ENCODE assay signal across 9 cellular contexts in the genomic region with DNA sequence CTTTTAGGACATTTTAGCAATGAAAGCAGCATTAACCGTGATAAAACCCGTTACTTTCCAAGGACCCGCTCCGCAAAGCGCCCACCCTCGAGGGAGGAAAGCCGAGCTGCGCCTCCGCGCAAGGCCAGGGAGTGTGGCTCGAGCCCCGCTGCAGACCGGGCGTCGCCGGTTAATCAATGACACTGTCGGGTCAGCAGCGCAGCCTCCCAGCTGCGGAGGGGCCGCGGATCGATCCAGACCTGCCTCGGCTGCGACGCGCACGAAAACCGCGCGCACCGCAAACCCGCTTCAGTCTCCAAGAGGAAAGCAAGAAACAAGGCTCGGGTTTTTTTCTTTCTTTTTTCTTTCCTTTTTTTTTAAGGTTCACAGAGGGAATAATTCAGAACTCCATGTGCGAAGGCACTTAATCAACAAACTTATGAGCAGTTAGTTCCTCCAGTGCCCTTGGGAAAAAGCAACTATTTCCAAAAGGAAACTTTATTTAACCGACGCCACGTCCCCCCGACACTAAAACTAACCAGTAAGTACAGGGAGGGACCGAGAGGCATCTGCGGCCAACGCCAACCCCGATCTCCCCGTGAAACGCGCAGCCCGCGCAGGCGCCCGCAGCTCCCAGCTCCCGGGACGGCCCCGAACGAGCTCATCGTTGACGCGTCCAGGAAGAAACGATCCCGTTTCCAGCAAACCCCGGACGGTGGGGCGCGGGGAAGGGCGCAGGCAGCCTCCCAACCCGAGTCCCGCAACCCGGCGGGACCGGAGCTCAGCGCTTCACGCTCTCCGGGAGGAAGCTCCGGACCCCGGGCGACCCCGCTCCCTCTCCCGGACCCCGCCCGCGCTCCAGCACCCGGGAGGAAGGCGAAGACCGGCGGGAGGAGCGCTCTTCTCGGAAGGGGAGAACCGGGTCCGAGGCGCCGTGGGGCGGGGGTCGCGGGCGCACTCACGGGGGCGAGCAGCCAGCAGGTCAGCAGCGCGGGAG. TPM values are rescaled to one million over a fixed set of nuclear protein-coding genes. Genes with fewer than 3 reads are reported as not detected.
DNase-seq lines count a peak whose midpoint lies in the region; ATAC-seq and TF ChIP-seq lines count a peak whose summit lies in the region.
"Had no signal": no experiment of that assay in that cellular context is flagged by ENCODE, and none has a peak within 500 bp of the region (broad histone marks: within the 10 kb centered on the region; RNA-seq: fewer than 3 reads in every experiment).

No MANE protein-coding gene starts in this region.

- CTCF ChIA-PET in activated CD4-positive, alpha-beta T cell treated with anti-CD3 and anti-CD28 coated beads for 36 hours (lab: Charles Lee): interaction anchor here (0.8 to 2.0 kb wide), 3 partner anchors 53 to 530 kb away, joined by 3 to 7 read pairs (median 3); no protein-coding TSS in a partner anchor

- H3K4me1 ChIP-seq in mesodermal cell (ENCODE audit: control insufficient read depth, insufficient read depth, low read length, poor library complexity, severe bottlenecking) (no peaks in the 10 kb centered on the region), thoracic aorta (ENCODE audit: control insufficient read depth in 1 of 2, low read depth in 2 of 2) (peaks cover 0 to 21% of the 10 kb centered on the region in 2 donors)

- peaks cover 4% of the 10 kb centered on the region for H3K4me1 Mint-ChIP-seq in activated CD4-positive, alpha-beta T cell treated with anti-CD3 and anti-CD28 coated beads for 36 hours
- peaks cover 7% of the 10 kb centered on the region for H3K4me1 Mint-ChIP-seq in chondrocyte (ENCODE audit: low read depth)

- peak; percentile 57 for ATAC-seq in activated CD4-positive, alpha-beta T cell treated with anti-CD3 and anti-CD28 coated beads for 36 hours
- no peak for ATAC-seq in thoracic aorta (ENCODE audit: insufficient number of reproducible peaks, low FRiP score, low read depth)
- ATAC-seq in HG03442 (IDR thresholded peaks at IDR 0.05; ENCODE audit: unreplicated experiment): no peak
- ATAC-seq in HG02610 (IDR thresholded peaks at IDR 0.05; ENCODE audit: unreplicated experiment): no peak

- POLR2A ChIA-PET in activated CD4-positive, alpha-beta T cell treated with anti-CD3 and anti-CD28 coated beads for 36 hours (lab: Charles Lee): no interaction called here

- H3K27me3 ChIP-seq in thoracic aorta (replicated peaks; ENCODE audit: insufficient read depth): no peaks in the 10 kb centered on the region

- no peaks in the 10 kb centered on the region for H3K36me3 Mint-ChIP-seq in activated CD4-positive, alpha-beta T cell treated with anti-CD3 and anti-CD28 coated beads for 36 hours (ENCODE audit: low read depth)
- H3K36me3 Mint-ChIP-seq in chondrocyte (ENCODE audit: low read depth): no peaks in the 10 kb centered on the region

- H3K27ac Mint-ChIP-seq in activated CD4-positive, alpha-beta T cell treated with anti-CD3 and anti-CD28 coated beads for 36 hours: no peak overlapping the region
- H3K27ac Mint-ChIP-seq in chondrocyte (ENCODE audit: unreplicated experiment): no peak overlapping the region

- peak; percentile 65 for DNase-seq in activated CD4-positive, alpha-beta T cell treated with anti-CD3 and anti-CD28 coated beads for 36 hours
- no peak for DNase-seq in activated CD4-positive, alpha-beta T cell treated with anti-CD3 and anti-CD28 coated beads, Interleukin-2, amount 50 U/mL, for 1 hour
- no peak for DNase-seq in chondrocyte (ENCODE audit: low spot score)
- DNase-seq in thoracic aorta (ENCODE audit: low spot score): no peak
- no peak for DNase-seq in hepatic stellate cell (ENCODE audit: low spot score)

- TF ChIP-seq CTCF in chondrocyte (IDR thresholded peaks at IDR 0.05): no peak
- no peak for TF ChIP-seq CTCF in thoracic aorta (IDR thresholded peaks at IDR 0.05)

- 15 to 24% methylated on average over 72 to 82 of the region's 97 CpGs for WGBS in mesodermal cell (ENCODE audit: insufficient coverage in 2 of 2), 2 experiments

- no peaks in the 10 kb centered on the region for H3K36me3 ChIP-seq in mesodermal cell (ENCODE audit: control insufficient read depth, insufficient read depth, low read length)
- H3K36me3 ChIP-seq in thoracic aorta: no peaks in the 10 kb centered on the region

- H3K4me3 ChIP-seq in mesodermal cell (ENCODE audit: extremely low read depth, insufficient read depth, low read length, poor library complexity, severe bottlenecking): peak overlapping the region; percentile 35
- H3K4me3 ChIP-seq in thoracic aorta: peak overlapping the region; percentile 89

- H3K27ac ChIP-seq in mesodermal cell (ENCODE audit: low read depth, low read length, severe bottlenecking): no peak overlapping the region
- H3K27ac ChIP-seq in thoracic aorta: peak overlapping the region in 1 of 2 donors; percentile 64

- H3K9me3 ChIP-seq in mesodermal cell (ENCODE audit: control insufficient read depth, low read length): peaks cover 4% of the 10 kb centered on the region
- H3K9me3 ChIP-seq in thoracic aorta: no peaks in the 10 kb centered on the region

- peaks cover 24% of the 10 kb centered on the region for H3K27me3 Mint-ChIP-seq in activated CD4-positive, alpha-beta T cell treated with anti-CD3 and anti-CD28 coated beads for 36 hours
- H3K27me3 Mint-ChIP-seq in chondrocyte (ENCODE audit: low read depth): peaks cover 56% of the 10 kb centered on the region

- H3K9me3 Mint-ChIP-seq in activated CD4-positive, alpha-beta T cell treated with anti-CD3 and anti-CD28 coated beads for 36 hours (ENCODE audit: low read depth): no peaks in the 10 kb centered on the region
- no peaks in the 10 kb centered on the region for H3K9me3 Mint-ChIP-seq in chondrocyte (ENCODE audit: low read depth)

- intact Hi-C loops in activated CD4-positive, alpha-beta T cell treated with anti-CD3 and anti-CD28 coated beads for 36 hours (cut with DNase I, micrococcal nuclease): no loop called here

- peak overlapping the region; percentile 65 for H3K4me3 Mint-ChIP-seq in activated CD4-positive, alpha-beta T cell treated with anti-CD3 and anti-CD28 coated beads for 36 hours
- peak overlapping the region; percentile 62 for H3K4me3 Mint-ChIP-seq in chondrocyte (ENCODE audit: unreplicated experiment)

RNA-seq across cellular contexts. Expression of gene VIPR2, which starts 0.6 kb away (rescaled TPM):
- under 1 TPM; 0.42 to 0.50 TPM for total RNA-seq in activated CD4-positive, alpha-beta T cell treated with anti-CD3 and anti-CD28 coated beads for 36 hours
- total RNA-seq in chondrocyte (0.07 TPM in 1 of 3 replicates, not detected in the others), thoracic aorta (10 to 100 TPM; 18.3 to 29.5 TPM)
- 0.15 TPM for polyA plus RNA-seq in mesodermal cell (2013, experiment 1 of 2)
- 0.15 TPM for polyA plus RNA-seq in mesodermal cell (2013, experiment 2 of 2)
- polyA plus RNA-seq: BJ had no signal

Comparison
In these comparisons a context has a peak if more than half of its experiments do, and no peak if none do; other contexts are left out.
1. RNA of gene VIPR2, which starts 0.6 kb away (total RNA-seq): 18.3 to 29.5 TPM in thoracic aorta; 0.42 to 0.50 TPM in activated CD4-positive, alpha-beta T cell treated with anti-CD3 and anti-CD28 coated beads for 36 hours and 0.07 TPM in chondrocyte; every median in the first group is over 10 times any median in the second.